Comparison of ENCODE assay signal across 10 cellular contexts in the genomic region with DNA sequence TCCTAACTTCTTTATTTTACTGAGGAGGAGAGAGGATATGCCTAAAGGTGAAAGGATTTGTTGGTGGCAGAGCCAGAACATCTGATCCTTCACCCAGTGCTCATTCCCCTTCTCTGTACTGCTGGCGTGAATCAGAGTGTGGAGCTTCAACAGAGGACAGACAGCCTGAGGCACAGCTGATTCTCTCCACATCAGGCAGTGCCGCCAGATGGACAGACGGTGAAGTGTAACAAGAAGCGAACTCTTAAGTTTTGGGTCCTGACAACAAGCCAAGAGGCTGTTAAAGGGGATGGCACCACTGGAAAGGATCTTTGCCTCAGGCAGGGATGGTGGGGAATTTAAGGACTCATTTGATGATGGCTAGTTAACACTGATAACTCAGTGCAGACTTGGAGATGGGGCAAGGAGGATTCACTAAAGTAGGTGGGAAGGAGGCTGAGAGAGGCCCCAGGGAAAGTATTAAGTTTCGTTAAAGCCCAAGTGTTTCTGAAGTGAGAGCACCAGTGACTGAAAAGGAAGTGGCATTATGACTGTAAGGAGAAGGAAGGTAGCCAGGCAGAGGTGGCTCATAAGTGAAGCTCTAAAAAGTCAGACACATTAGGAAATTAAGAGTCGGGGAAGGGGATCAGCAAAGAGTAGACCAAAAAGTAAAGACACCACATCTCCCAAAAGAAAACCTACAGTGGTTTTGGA.
A peak's percentile ranks its signal among the peaks of the same experiment; 100 is the strongest.
DNase-seq lines count a peak whose midpoint lies in the region; ATAC-seq and TF ChIP-seq lines count a peak whose summit lies in the region.
"Had no signal": no experiment of that assay in that cellular context is flagged by ENCODE, and none has a peak within 500 bp of the region (broad histone marks: within the 10 kb centered on the region; RNA-seq: fewer than 3 reads in every experiment).

No MANE protein-coding gene starts in this region.

- H3K4me3 ChIP-seq in NB4 (ENCODE audit: low read depth, low read length) (no peak overlapping the region), lower leg skin (ENCODE audit: low read depth, poor library complexity, severe bottlenecking) (no peak overlapping the region)
- H3K4me3 ChIP-seq: lung had no signal

- peaks cover 2% of the 10 kb centered on the region for H3K27me3 Mint-ChIP-seq in endothelial cell (ENCODE audit: unreplicated experiment)
- no peaks in the 10 kb centered on the region for H3K27me3 Mint-ChIP-seq in stimulated activated memory B cell treated with anti-CD40 and anti-IgM and Interleukin-4, amounts not matched to agents 10 μg/mL and 1 μg/mL and 100 μg/mL, for 72 hours
- H3K27me3 Mint-ChIP-seq: B cell had no signal

- TF ChIP-seq POLR2A in NB4 (IDR thresholded peaks at IDR 0.05; ENCODE audit: extremely low read depth, insufficient read length): no peak
- TF ChIP-seq POLR2A in lower leg skin (IDR thresholded peaks at IDR 0.05): no peak

- TF ChIP-seq CTCF in NB4 (IDR thresholded peaks at IDR 0.05; ENCODE audit: low read depth, low read length) (no peak), endothelial cell (IDR thresholded peaks at IDR 0.05; ENCODE audit: unreplicated experiment) (no peak), lower leg skin (IDR thresholded peaks at IDR 0.05) (no peak)

- peaks cover 6% of the 10 kb centered on the region for H3K4me1 Mint-ChIP-seq in endothelial cell (ENCODE audit: unreplicated experiment)
- H3K4me1 Mint-ChIP-seq in stimulated activated memory B cell treated with anti-CD40 and anti-IgM and Interleukin-4, amounts not matched to agents 10 μg/mL and 1 μg/mL and 100 μg/mL, for 72 hours: no peaks in the 10 kb centered on the region
- H3K4me1 Mint-ChIP-seq: B cell had no signal

- WGBS in lower leg skin, 2 donors: 68 to 74% methylated on average over 6 of the region's 6 CpGs

- peak; percentile 89 for ATAC-seq in GM21447 (IDR thresholded peaks at IDR 0.05; ENCODE audit: unreplicated experiment)
- ATAC-seq in stimulated activated memory B cell treated with anti-CD40 and anti-IgM and Interleukin-4, amounts not matched to agents 10 μg/mL and 1 μg/mL and 100 μg/mL, for 72 hours: peak; percentile 85

- no peaks in the 10 kb centered on the region for H3K9me3 Mint-ChIP-seq in endothelial cell (ENCODE audit: unreplicated experiment)
- no peaks in the 10 kb centered on the region for H3K9me3 Mint-ChIP-seq in stimulated activated memory B cell treated with anti-CD40 and anti-IgM and Interleukin-4, amounts not matched to agents 10 μg/mL and 1 μg/mL and 100 μg/mL, for 72 hours

- no peak overlapping the region for H3K4me3 Mint-ChIP-seq in endothelial cell (ENCODE audit: unreplicated experiment)
- no peak overlapping the region for H3K4me3 Mint-ChIP-seq in stimulated activated memory B cell treated with anti-CD40 and anti-IgM and Interleukin-4, amounts not matched to agents 10 μg/mL and 1 μg/mL and 100 μg/mL, for 72 hours
- H3K4me3 Mint-ChIP-seq: B cell had no signal

- intact Hi-C loops in lower leg skin (cut with DNase I; ENCODE audit: low total_unique reads): no loop called here

- H3K27ac Mint-ChIP-seq in endothelial cell (ENCODE audit: unreplicated experiment): no peak overlapping the region
- no peak overlapping the region for H3K27ac Mint-ChIP-seq in stimulated activated memory B cell treated with anti-CD40 and anti-IgM and Interleukin-4, amounts not matched to agents 10 μg/mL and 1 μg/mL and 100 μg/mL, for 72 hours
- H3K27ac Mint-ChIP-seq: B cell had no signal

- H3K36me3 Mint-ChIP-seq in endothelial cell (ENCODE audit: low read depth, unreplicated experiment): peaks cover 9% of the 10 kb centered on the region
- H3K36me3 Mint-ChIP-seq in stimulated activated memory B cell treated with anti-CD40 and anti-IgM and Interleukin-4, amounts not matched to agents 10 μg/mL and 1 μg/mL and 100 μg/mL, for 72 hours: peaks cover 25% of the 10 kb centered on the region

- DNase-seq in NCI-H2196 (lab: John Stamatoyannopoulos, UW; ENCODE audit: unreplicated experiment) (peak; percentile 48), NCI-H2196 treated with DMSO at 0.1 percent for 48 hours (lab: John Stamatoyannopoulos, UW; ENCODE audit: unreplicated experiment) (no peak), NB4 (ENCODE audit: low read depth) (peak; percentile 19), endothelial cell (ENCODE audit: low spot score) (peak; percentile 7), lower leg skin (ENCODE audit: low spot score in 2 of 2) (no peak)
- DNase-seq in activated naive CD4-positive, alpha-beta T cell treated with Interleukin-2 at 50 U/mL for 16 hours: no peak

Comparison
In these comparisons a context has a peak if more than half of its experiments do, and no peak if none do; other contexts are left out.
1. DNase-seq: peak in NCI-H2196 (single experiment), NB4 (single experiment) and endothelial cell (single experiment); none in NCI-H2196 treated with DMSO at 0.1 percent for 48 hours (single experiment), lower leg skin (0 of 2) and activated naive CD4-positive, alpha-beta T cell treated with Interleukin-2 at 50 U/mL for 16 hours (single experiment).